Comparison of ENCODE assay signal across 8 cellular contexts in the genomic region with DNA sequence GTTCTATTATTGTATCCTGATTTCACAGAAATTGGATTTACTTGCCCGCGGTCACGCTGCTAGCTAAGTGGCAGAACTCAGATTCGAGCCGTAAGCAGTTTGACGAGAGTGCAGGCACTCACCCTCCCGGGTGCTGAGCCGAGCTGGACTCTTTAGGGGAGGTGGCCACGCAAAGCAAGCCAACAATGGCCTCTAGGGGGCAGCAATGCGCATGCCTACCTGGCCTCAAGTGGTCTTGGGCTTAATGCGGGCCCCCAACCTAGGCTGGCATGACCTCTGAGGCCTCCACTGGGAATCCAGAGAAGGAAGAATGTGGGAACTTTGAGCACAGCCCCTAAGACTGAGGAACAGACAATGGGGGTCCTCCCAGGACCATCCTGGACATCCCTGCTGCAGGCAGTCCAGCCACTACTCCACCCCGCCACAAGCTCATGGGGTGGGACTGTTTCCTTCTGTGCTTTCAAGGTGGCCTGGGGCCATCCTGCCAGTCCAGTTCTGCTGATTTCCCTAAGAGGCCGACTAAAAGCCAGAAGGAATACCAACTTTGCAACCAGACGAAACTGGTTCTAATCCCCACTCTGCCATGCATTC.
DNase-seq lines count a peak whose midpoint lies in the region; ATAC-seq, FAIRE-seq and TF ChIP-seq lines count a peak whose summit lies in the region.

No MANE protein-coding gene starts in this region.

- WGBS in right cardiac atrium = 50% methylated on average over 14 of the region's 14 CpGs

- peak; percentile 74 for TF ChIP-seq CTCF in Panc1 (IDR thresholded peaks at IDR 0.05)

- no peak overlapping the region for H3K27ac ChIP-seq in Panc1 (ENCODE audit: low read length)
- no peak overlapping the region for H3K27ac ChIP-seq in right cardiac atrium (ENCODE audit: low read length)

- POLR2A ChIA-PET in Panc1 (lab: Charles Lee) = no interaction called here

- H3K9me3 ChIP-seq in Panc1 (ENCODE audit: control insufficient read depth, insufficient read depth, low read depth, low read length) (no peaks in the 10 kb centered on the region), right cardiac atrium (ENCODE audit: control insufficient read depth, low read length) (no peaks in the 10 kb centered on the region)

- in situ Hi-C loops in Panc1 (cut with HindIII; ENCODE audit: low pct_unique_long_range_greater_than_20kb, low sequenced_read_pairs) = loop anchor here (25.0 kb wide), 1 partner anchor 132 kb away; no protein-coding TSS in a partner anchor

- no peaks in the 10 kb centered on the region for H3K4me1 ChIP-seq in Panc1 (ENCODE audit: control insufficient read depth, insufficient read depth, low read length)
- H3K4me1 ChIP-seq in right cardiac atrium (ENCODE audit: control insufficient read depth, insufficient read depth, low read length) = no peaks in the 10 kb centered on the region

- DNase-seq in GM12891 (ENCODE audit: insufficient read length, low spot score) = peak; percentile 31
- no peak for DNase-seq in Panc1 (ENCODE audit: low read depth, low spot score)
- DNase-seq in activated gamma-delta T cell treated with anti-CD3 and anti-CD28 coated beads, Interleukin-2, amount 50 U/mL, for 16 hours (ENCODE audit: low read depth) = peak; percentile 36
- peak; percentile 61 to 85 (median 79) for DNase-seq in right cardiac atrium
- peak; percentile 27 to 60 (median 46) for DNase-seq in stimulated activated CD4-positive, alpha-beta T cell treated with anti-CD3 and anti-CD28 coated beads, Interleukin-12 subunit alpha, Interleukin-12 subunit beta, amount 100 ng/mL, for 48 hours (ENCODE audit: low read depth in 2 of 3, low spot score in 1 of 3)
- no peak for DNase-seq in NCI-H446 treated with DMSO at 0.1 percent for 48 hours (lab: John Stamatoyannopoulos, UW)

- CTCF ChIA-PET in Panc1 (lab: Charles Lee) = no interaction called here

- ATAC-seq in Panc1 (no peak), right cardiac atrium (peak; percentile 57 to 72), GM18502 (IDR thresholded peaks at IDR 0.05; ENCODE audit: poor library complexity, unreplicated experiment) (no peak), HG02884 (IDR thresholded peaks at IDR 0.05; ENCODE audit: unreplicated experiment) (no peak)

- FAIRE-seq in GM12891 (lab: Jason Lieb, UNC) = peak; percentile 26

- H3K4me3 ChIP-seq in Panc1 (ENCODE audit: low read depth in 2 of 2, low read length in 2 of 2) (no peak overlapping the region), right cardiac atrium (ENCODE audit: low read length) (no peak overlapping the region)

- TF ChIP-seq POLR2A in GM12891 (IDR thresholded peaks at IDR 0.05; ENCODE audit: low read depth, low read length) = no peak

- intact Hi-C loops in Panc1 (cut with micrococcal nuclease; ENCODE audit: unreplicated experiment) = no loop called here
- intact Hi-C loops in right cardiac atrium (cut with DNase I) = no loop called here

- BruUV-seq in Panc1 (replicated peaks; lab: Mats Ljungman, UMichigan) = no TSS peak

- H3K27me3 ChIP-seq in Panc1 (ENCODE audit: control insufficient read depth, insufficient read depth, low read length) (no peaks in the 10 kb centered on the region), right cardiac atrium (ENCODE audit: control insufficient read depth, insufficient read depth) (no peaks in the 10 kb centered on the region)

- H3K36me3 ChIP-seq in Panc1 (ENCODE audit: control insufficient read depth, insufficient read depth, low read length) = no peaks in the 10 kb centered on the region

TF ChIP-seq in GM12891, 5 proteins besides CTCF, POLR2A, EP300 and RAD21:
- peak; percentile 52 for TF ChIP-seq SPI1 (IDR thresholded peaks at IDR 0.05; ENCODE audit: low read depth, low read length)
- no peak for TF ChIP-seq POLR2AphosphoS5 (IDR thresholded peaks at IDR 0.05; ENCODE audit: low read depth, low read length)
- no peak for TF ChIP-seq PAX5 (IDR thresholded peaks at IDR 0.05; ENCODE audit: insufficient read depth, low read length, severe bottlenecking)

Comparison
In these comparisons a context has a peak if more than half of its experiments do, and no peak if none do; other contexts are left out.
1. DNase-seq: peak in GM12891 (single experiment), activated gamma-delta T cell treated with anti-CD3 and anti-CD28 coated beads, Interleukin-2, amount 50 U/mL, for 16 hours (single experiment), right cardiac atrium (3 of 3) and stimulated activated CD4-positive, alpha-beta T cell treated with anti-CD3 and anti-CD28 coated beads, Interleukin-12 subunit alpha, Interleukin-12 subunit beta, amount 100 ng/mL, for 48 hours (3 of 3); none in Panc1 (single experiment) and NCI-H446 treated with DMSO at 0.1 percent for 48 hours (single experiment).
2. ATAC-seq: peak in right cardiac atrium (2 of 2); none in Panc1 (single experiment), GM18502 (single experiment) and HG02884 (single experiment).